Comparison of ENCODE assay signal across 2 cellular contexts in the genomic region with DNA sequence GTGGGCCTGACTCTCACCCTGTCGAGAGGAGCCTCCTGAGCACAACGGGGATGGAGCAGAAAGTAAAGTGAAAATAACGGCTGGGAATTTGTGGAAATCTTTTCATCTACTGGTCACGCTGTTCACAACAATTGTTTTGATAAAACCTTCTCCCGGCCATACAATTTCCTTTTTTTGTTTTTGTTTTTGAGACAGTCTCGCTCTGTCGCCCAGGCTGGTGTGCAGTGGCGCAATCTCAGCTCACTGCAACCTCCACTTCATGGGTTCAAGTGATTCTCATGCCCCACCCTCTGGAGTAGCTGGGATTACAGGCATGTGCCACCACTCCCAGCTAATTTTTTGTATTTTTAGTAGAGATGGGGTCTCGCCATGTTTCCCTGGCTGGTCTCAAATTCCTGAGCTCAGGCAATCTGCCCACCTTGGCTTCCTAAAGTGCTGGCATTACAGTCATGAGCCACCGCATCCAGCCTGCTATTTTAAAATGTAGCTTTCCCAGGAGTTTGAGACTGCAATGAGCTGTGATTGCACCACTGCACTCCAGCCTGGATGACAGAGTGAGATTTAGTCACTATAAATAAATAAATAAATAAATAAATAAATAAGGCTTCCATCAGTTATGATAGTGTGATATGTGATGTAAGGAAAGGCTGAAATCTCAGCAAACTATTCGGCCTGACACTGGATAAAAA.
TF ChIP-seq lines count a peak whose summit lies in the region.

No MANE protein-coding gene starts in this region.

TF ChIP-seq in endothelial cell of umbilical vein, 7 proteins besides CTCF, POLR2A, EP300 and RAD21:
- no peak for TF ChIP-seq POLR2AphosphoS5 (IDR thresholded peaks at IDR 0.05; ENCODE audit: insufficient read depth, low read depth, low read length)
- TF ChIP-seq GATA2 (IDR thresholded peaks at IDR 0.05; ENCODE audit: insufficient read depth, insufficient read length, low read depth, low read length), result no peak
- no peak for TF ChIP-seq MYC (IDR thresholded peaks at IDR 0.05; ENCODE audit: low read depth, low read length)
- TF ChIP-seq EZH2 (IDR thresholded peaks at IDR 0.05; ENCODE audit: borderline replicate concordance, low read depth, low read length, severe bottlenecking), result no peak
- TF ChIP-seq JUN (IDR thresholded peaks at IDR 0.05; ENCODE audit: borderline replicate concordance, insufficient read depth, insufficient read length, low read depth), result no peak
- TF ChIP-seq, protein P1, sequence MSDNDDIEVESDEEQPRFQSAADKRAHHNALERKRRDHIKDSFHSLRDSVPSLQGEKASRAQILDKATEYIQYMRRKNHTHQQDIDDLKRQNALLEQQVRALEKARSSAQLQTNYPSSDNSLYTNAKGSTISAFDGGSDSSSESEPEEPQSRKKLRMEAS (IDR thresholded peaks at IDR 0.05; ENCODE audit: insufficient read depth, insufficient read length), result no peak
- TF ChIP-seq FOS (IDR thresholded peaks at IDR 0.05; ENCODE audit: borderline replicate concordance, insufficient read depth, low read length), result no peak

TF ChIP-seq in SK-N-SH, 30 proteins besides CTCF, POLR2A, EP300 and RAD21:
- TF ChIP-seq NFIC (IDR thresholded peaks at IDR 0.05; ENCODE audit: borderline replicate concordance) (no peak), YY1 (IDR thresholded peaks at IDR 0.05; ENCODE audit: low read depth) (no peak), FOXM1 (IDR thresholded peaks at IDR 0.05; ENCODE audit: low read depth) (no peak), RXRA (IDR thresholded peaks at IDR 0.05; ENCODE audit: borderline replicate concordance, low read depth) (no peak), TCF12 (IDR thresholded peaks at IDR 0.05) (no peak)
- TF ChIP-seq, protein P2, sequence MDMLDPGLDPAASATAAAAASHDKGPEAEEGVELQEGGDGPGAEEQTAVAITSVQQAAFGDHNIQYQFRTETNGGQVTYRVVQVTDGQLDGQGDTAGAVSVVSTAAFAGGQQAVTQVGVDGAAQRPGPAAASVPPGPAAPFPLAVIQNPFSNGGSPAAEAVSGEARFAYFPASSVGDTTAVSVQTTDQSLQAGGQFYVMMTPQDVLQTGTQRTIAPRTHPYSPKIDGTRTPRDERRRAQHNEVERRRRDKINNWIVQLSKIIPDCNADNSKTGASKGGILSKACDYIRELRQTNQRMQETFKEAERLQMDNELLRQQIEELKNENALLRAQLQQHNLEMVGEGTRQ (IDR thresholded peaks at IDR 0.05; ENCODE audit: borderline replicate concordance, low read depth, low read length), result no peak
